In genomic region chr15:58070801-58071418, GRCh38 we compare ENCODE assay signal across 1 cellular context.
TF ChIP-seq lines count a peak whose summit lies in the region.

No MANE protein-coding gene starts in this region.

TF ChIP-seq in GM23338, 12 proteins besides CTCF, POLR2A, EP300 and RAD21 (continued from another document):
- no peak for TF ChIP-seq ZNF462 (CRISPR knock-in tag; IDR thresholded peaks at IDR 0.05)
TF ChIP-seq in GM23338: peak in this region for 0.
